Comparison of ENCODE assay signal across 8 cellular contexts in genomic region chr11:123062158-123062891, GRCh38. TPM values are rescaled to one million over a fixed set of nuclear protein-coding genes. Genes with fewer than 3 reads are reported as not detected.
DNase-seq lines count a peak whose midpoint lies in the region; ATAC-seq and TF ChIP-seq lines count a peak whose summit lies in the region.

No MANE protein-coding gene starts in this region.

- intact Hi-C loops in activated CD4-positive, alpha-beta memory T cell treated with anti-CD3 and anti-CD28 coated beads for 36 hours (cut with micrococcal nuclease), result loop anchor here (1.0 to 5.0 kb wide), 12 partner anchors 8 to 1600 kb away; partner anchors contain the start of gene GRAMD1B
- intact Hi-C loops in dorsolateral prefrontal cortex (cut with DNase I) (no loop called here), right lobe of liver (cut with DNase I) (no loop called here)

- ATAC-seq in GM19438 (IDR thresholded peaks at IDR 0.05; ENCODE audit: low read depth, unreplicated experiment), result peak; percentile 84
- peak; percentile 85 for ATAC-seq in HG03571 (IDR thresholded peaks at IDR 0.05; ENCODE audit: unreplicated experiment)
- ATAC-seq in right lobe of liver, result peak; percentile 85 to 95 (median 88)

- H3K27me3 ChIP-seq in dorsolateral prefrontal cortex (no peaks in the 10 kb centered on the region), right lobe of liver (no peaks in the 10 kb centered on the region)

- H3K27ac ChIP-seq in dorsolateral prefrontal cortex (peak overlapping the region; percentile 97 to 100 (median 100)), right lobe of liver (peak overlapping the region; percentile 100)

- DNase-seq in C1 segment of cervical spinal cord (lab: John Stamatoyannopoulos, UW) (peak; percentile 98 to 100 (median 99)), NCI-H774 (lab: John Stamatoyannopoulos, UW) (peak; percentile 98), dorsolateral prefrontal cortex (peak; percentile 98 to 99 (median 99)), right lobe of liver (peak; percentile 99 to 100 (median 99))
- DNase-seq in activated CD4-positive, alpha-beta memory T cell treated with anti-CD3 and anti-CD28 coated beads for 36 hours, result peak; percentile 100
- DNase-seq in stimulated activated CD4-positive, alpha-beta T cell treated with anti-CD3 and anti-CD28 coated beads, Interleukin-4, amount 100 ng/mL, for 24 hours, result peak; percentile 100

- WGBS in right lobe of liver (ENCODE audit: insufficient coverage, low coverage, low lambda C conversion rate, missing lambda C conversion rate), result 0% methylated on average over 29 of the region's 63 CpGs

- H3K27ac Mint-ChIP-seq in activated CD4-positive, alpha-beta memory T cell treated with anti-CD3 and anti-CD28 coated beads for 36 hours, result peak overlapping the region; percentile 100

- H3K4me3 ChIP-seq in dorsolateral prefrontal cortex (peak overlapping the region; percentile 58 to 100 (median 96)), right lobe of liver (peak overlapping the region; percentile 86 to 99 (median 97))

- H3K36me3 Mint-ChIP-seq in activated CD4-positive, alpha-beta memory T cell treated with anti-CD3 and anti-CD28 coated beads for 36 hours, result peaks cover 57% of the 10 kb centered on the region

- H3K9me3 Mint-ChIP-seq in activated CD4-positive, alpha-beta memory T cell treated with anti-CD3 and anti-CD28 coated beads for 36 hours, result no peaks in the 10 kb centered on the region

- H3K36me3 ChIP-seq in right lobe of liver, result peaks cover 0 to 38% (median 28%) of the 10 kb centered on the region in 4 donors

- no peaks in the 10 kb centered on the region for H3K27me3 Mint-ChIP-seq in activated CD4-positive, alpha-beta memory T cell treated with anti-CD3 and anti-CD28 coated beads for 36 hours

- TF ChIP-seq CTCF in dorsolateral prefrontal cortex (IDR thresholded peaks at IDR 0.05 in 54 of 56, conservative IDR thresholded peaks at IDR 0.05 in 2 of 56; ENCODE audit: low read depth in 1 of 56, partially characterized antibody in 56 of 56) (peak in 9 of 56 donors; percentile 0 to 31 (median 10)), right lobe of liver (IDR thresholded peaks at IDR 0.05) (no peak)

- peaks cover 0 to 26% (median 0%) of the 10 kb centered on the region in 4 donors for H3K4me1 ChIP-seq in right lobe of liver

- H3K4me1 Mint-ChIP-seq in activated CD4-positive, alpha-beta memory T cell treated with anti-CD3 and anti-CD28 coated beads for 36 hours (ENCODE audit: low read depth), result peaks cover 47% of the 10 kb centered on the region

- CTCF ChIA-PET in activated CD4-positive, alpha-beta memory T cell treated with anti-CD3 and anti-CD28 coated beads for 36 hours (lab: Charles Lee), result interaction anchor here (0.7 to 1.2 kb wide), 2 partner anchors 8 to 48 kb away, joined by 3 read pairs; no protein-coding TSS in a partner anchor

- H3K4me3 Mint-ChIP-seq in activated CD4-positive, alpha-beta memory T cell treated with anti-CD3 and anti-CD28 coated beads for 36 hours, result peak overlapping the region; percentile 99

- H3K9me3 ChIP-seq in right lobe of liver, result no peaks in the 10 kb centered on the region

- POLR2A ChIA-PET in activated CD4-positive, alpha-beta memory T cell treated with anti-CD3 and anti-CD28 coated beads for 36 hours (lab: Charles Lee), result interaction anchor here (0.6 to 12.4 kb wide), 10 partner anchors 8 to 365 kb away, joined by 3 to 202 read pairs (median 6); no protein-coding TSS in a partner anchor

- TF ChIP-seq POLR2A in right lobe of liver (IDR thresholded peaks at IDR 0.05), result peak; percentile 13

RNA-seq across cellular contexts. Expression of gene HSPA8, which starts 0.4 kb away (rescaled TPM):
- total RNA-seq in activated CD4-positive, alpha-beta memory T cell treated with anti-CD3 and anti-CD28 coated beads for 36 hours, result 1,000 to 10,000 TPM; 2,378 to 2,407 TPM
- total RNA-seq in dorsolateral prefrontal cortex (1,000 to 10,000 TPM in 111 of 120 experiments, 100 to 1,000 TPM in 9; 712 to 2,249 (median 1,422) TPM), right lobe of liver (100 to 1,000 TPM; 388 to 894 (median 659) TPM)

Comparison
In these comparisons a context has a peak if more than half of its experiments do, and no peak if none do; other contexts are left out.
1. Peak in every context shown above with its lines: DNase-seq, ATAC-seq, H3K4me3 ChIP-seq and H3K27ac ChIP-seq.